ENCODE assay signal across 8 cellular contexts in the genomic region with DNA sequence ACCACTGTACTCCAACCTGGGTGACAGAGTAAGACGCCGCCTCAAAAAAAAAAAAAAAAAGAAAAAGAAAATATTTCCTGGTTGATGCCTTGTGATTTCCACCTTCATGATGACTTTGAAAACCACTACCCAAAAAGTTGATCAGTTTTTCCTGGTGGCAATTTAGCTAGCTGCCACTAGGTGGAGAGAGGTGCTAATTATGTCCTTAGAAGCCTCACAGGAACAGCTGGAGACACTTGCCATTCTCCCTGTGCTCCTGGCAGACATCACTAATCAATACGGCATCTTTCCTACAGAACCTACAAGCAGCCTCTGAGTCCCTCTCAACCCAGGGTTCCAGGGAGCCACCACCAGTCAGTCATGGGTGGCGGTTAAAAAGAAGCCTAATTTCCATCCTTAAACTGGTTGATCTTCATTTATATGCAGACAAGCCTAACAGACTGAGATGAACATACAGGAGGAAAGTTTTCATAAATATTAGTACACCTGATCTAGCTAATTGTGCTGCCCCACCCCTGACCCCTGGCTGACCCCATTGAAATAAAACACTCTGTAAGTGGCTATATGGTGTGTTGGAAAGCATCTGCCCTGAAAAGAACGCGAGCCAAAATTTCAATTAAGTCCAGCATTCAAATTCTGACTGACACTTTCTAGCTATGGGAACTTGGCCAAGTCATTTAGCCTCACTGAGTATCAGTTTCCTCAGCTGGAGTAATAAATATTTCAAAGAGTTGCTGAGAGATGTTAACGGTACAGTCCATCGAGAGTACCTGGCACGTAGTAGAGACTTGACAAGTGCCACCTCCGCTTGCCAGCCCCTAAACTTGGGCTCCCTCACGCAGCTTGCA. TPM values are rescaled to one million over a fixed set of nuclear protein-coding genes. Genes with fewer than 3 reads are reported as not detected.
A peak's percentile ranks its signal among the peaks of the same experiment; 100 is the strongest.
DNase-seq lines count a peak whose midpoint lies in the region; ATAC-seq and TF ChIP-seq lines count a peak whose summit lies in the region.

No MANE protein-coding gene starts in this region.

- H3K4me1 Mint-ChIP-seq in activated T-cell treated with anti-CD3 and anti-CD28 coated beads, Interleukin-2, amount 50 U/mL, for 4 hours (ENCODE audit: low read depth) = peaks cover 34% of the 10 kb centered on the region

- no peak overlapping the region for H3K4me2 ChIP-seq in smooth muscle cell

- no peak overlapping the region for H3K9ac ChIP-seq in smooth muscle cell (ENCODE audit: low read depth)

- H3K4me3 ChIP-seq in gastroesophageal sphincter = no peak overlapping the region
- no peak overlapping the region for H3K4me3 ChIP-seq in smooth muscle cell

- 86 to 88% methylated on average over 9 of the region's 11 CpGs for WGBS in gastroesophageal sphincter (ENCODE audit: low coverage in 1 of 2), 2 donors
- 93% methylated on average over 11 of the region's 11 CpGs for WGBS in smooth muscle cell (ENCODE audit: low lambda C conversion rate)

- no peak for TF ChIP-seq POLR2A in gastroesophageal sphincter (IDR thresholded peaks at IDR 0.05)

- H3K27me3 Mint-ChIP-seq in activated T-cell treated with anti-CD3 and anti-CD28 coated beads, Interleukin-2, amount 50 U/mL, for 4 hours (ENCODE audit: low read depth) = peaks cover 7% of the 10 kb centered on the region

- H3K4me3 Mint-ChIP-seq in activated T-cell treated with anti-CD3 and anti-CD28 coated beads, Interleukin-2, amount 50 U/mL, for 4 hours = no peak overlapping the region

- H3F3A ChIP-seq in smooth muscle cell (ENCODE audit: low read depth) = no peaks in the 10 kb centered on the region

- H4K20me1 ChIP-seq in smooth muscle cell (ENCODE audit: low read depth) = no peaks in the 10 kb centered on the region

- no peaks in the 10 kb centered on the region for H3K79me2 ChIP-seq in smooth muscle cell (ENCODE audit: low read depth)

- no peaks in the 10 kb centered on the region for H3K36me3 Mint-ChIP-seq in activated T-cell treated with anti-CD3 and anti-CD28 coated beads, Interleukin-2, amount 50 U/mL, for 4 hours (ENCODE audit: insufficient read depth)

- H3K36me3 ChIP-seq in gastroesophageal sphincter (no peaks in the 10 kb centered on the region), smooth muscle cell (ENCODE audit: low read depth) (no peaks in the 10 kb centered on the region)

- H3K4me1 ChIP-seq in gastroesophageal sphincter (peaks cover 0 to 9% (median 0%) of the 10 kb centered on the region in 3 donors), smooth muscle cell (ENCODE audit: low read depth) (no peaks in the 10 kb centered on the region)

- no peak for TF ChIP-seq EP300 in gastroesophageal sphincter (IDR thresholded peaks at IDR 0.05)

- H2AFZ ChIP-seq in smooth muscle cell (ENCODE audit: low read depth) = no peak overlapping the region

- H3K27ac ChIP-seq in gastroesophageal sphincter (no peak overlapping the region), smooth muscle cell (ENCODE audit: low read depth) (no peak overlapping the region)

- TF ChIP-seq CTCF in gastroesophageal sphincter (IDR thresholded peaks at IDR 0.05) = peak in 3 of 4 experiments; percentile 47 to 63 (median 54)
- peak; percentile 56 for TF ChIP-seq CTCF in smooth muscle cell (IDR thresholded peaks at IDR 0.05; ENCODE audit: borderline replicate concordance, insufficient read depth, poor library complexity, severe bottlenecking)

- H3K9me3 ChIP-seq in gastroesophageal sphincter (no peaks in the 10 kb centered on the region), smooth muscle cell (replicated peaks; ENCODE audit: low read depth) (no peaks in the 10 kb centered on the region)

- ATAC-seq in activated T-cell treated with anti-CD3 and anti-CD28 coated beads, Interleukin-2, amount 50 U/mL, for 4 hours = peak in 1 of 2 donors; percentile 41
- ATAC-seq in gastroesophageal sphincter (no peak), HG02571 (IDR thresholded peaks at IDR 0.05; ENCODE audit: unreplicated experiment) (no peak), GM21515 (IDR thresholded peaks at IDR 0.05; ENCODE audit: unreplicated experiment) (no peak)

- H3K27me3 ChIP-seq in gastroesophageal sphincter (peaks cover 30% of the 10 kb centered on the region), smooth muscle cell (ENCODE audit: low read depth) (peaks cover 15% of the 10 kb centered on the region)

- DNase-seq in COR-L47 (lab: John Stamatoyannopoulos, UW) (peak; percentile 43), HCEC 1CT (peak; percentile 55), NCI-H748 (lab: John Stamatoyannopoulos, UW; ENCODE audit: unreplicated experiment) (peak; percentile 85), smooth muscle cell (lab: John Stamatoyannopoulos, UW; ENCODE audit: unreplicated experiment) (no peak)
- DNase-seq in activated T-cell treated with anti-CD3 and anti-CD28 coated beads, Interleukin-2, amount 50 U/mL, for 4 hours = peak; percentile 32

- no peaks in the 10 kb centered on the region for H3K9me3 Mint-ChIP-seq in activated T-cell treated with anti-CD3 and anti-CD28 coated beads, Interleukin-2, amount 50 U/mL, for 4 hours

RNA-seq across cellular contexts. Expression of a gene that starts 6.2 kb away (rescaled TPM):
- 1 to 10 TPM; 3.2 to 7.8 (median 4.0) TPM for total RNA-seq in activated T-cell treated with anti-CD3 and anti-CD28 coated beads, Interleukin-2, amount 50 U/mL, for 4 hours
- total RNA-seq in gastroesophageal sphincter (10 to 100 TPM in 1 of 4 donors, 1 to 10 TPM in 3; 4.8 to 17.0 (median 7.6) TPM), smooth muscle cell (not detected in 2 replicates)
- 0.27 TPM in 1 of 2 replicates, not detected in the other for polyA plus RNA-seq in smooth muscle cell

RNA-seq across cellular contexts. Expression of a gene that starts 37.8 kb away (rescaled TPM):
- 10 to 100 TPM in 1 of 3 donors, 1 to 10 TPM in 2; 5.5 to 13.6 (median 8.0) TPM for total RNA-seq in activated T-cell treated with anti-CD3 and anti-CD28 coated beads, Interleukin-2, amount 50 U/mL, for 4 hours
- total RNA-seq in gastroesophageal sphincter (10 to 100 TPM in 1 of 4 donors, 1 to 10 TPM in 3; 3.5 to 10.2 (median 7.2) TPM), smooth muscle cell (0.13 and 1.1 TPM in 2 replicates)
- polyA plus RNA-seq in smooth muscle cell = 1.9 TPM in 1 of 2 replicates, not detected in the other
